Comparison of ENCODE assay signal across 20 cellular contexts in the genomic region with DNA sequence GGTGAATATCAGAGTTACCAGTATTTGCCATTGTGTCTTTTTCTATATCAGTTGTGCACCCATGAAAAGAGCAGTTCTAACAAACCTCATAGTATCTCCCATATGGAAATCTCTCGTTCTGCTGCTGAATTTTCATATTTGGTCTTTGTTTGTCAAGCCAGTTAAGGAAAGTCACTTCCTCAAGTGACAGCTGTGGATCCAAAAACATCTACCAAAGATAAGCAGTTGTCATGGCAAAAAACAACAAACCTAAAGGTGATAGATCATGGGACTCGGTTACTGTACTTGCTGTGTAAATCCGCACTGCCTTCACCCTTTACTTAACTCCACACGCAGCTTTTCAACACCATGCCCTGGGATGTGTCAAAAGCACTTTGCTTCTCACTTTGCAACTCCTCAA. TPM values are rescaled to one million over a fixed set of nuclear protein-coding genes. Genes with fewer than 3 reads are reported as not detected.
DNase-seq lines count a peak whose midpoint lies in the region; ATAC-seq and TF ChIP-seq lines count a peak whose summit lies in the region.
"Had no signal": no experiment of that assay in that cellular context is flagged by ENCODE, and none has a peak within 500 bp of the region (broad histone marks: within the 10 kb centered on the region; RNA-seq: fewer than 3 reads in every experiment).

No MANE protein-coding gene starts in this region.

- no peaks in the 10 kb centered on the region for H3K36me3 ChIP-seq in smooth muscle cell (ENCODE audit: low read depth)

- peak overlapping the region; percentile 64 for H3K9ac ChIP-seq in smooth muscle cell (ENCODE audit: low read depth)

- peaks cover 5% of the 10 kb centered on the region for H3F3A ChIP-seq in smooth muscle cell (ENCODE audit: low read depth)

- no peaks in the 10 kb centered on the region for H3K4me1 ChIP-seq in smooth muscle cell (ENCODE audit: low read depth)

- intact Hi-C loops in Right ventricle myocardium inferior (cut with DNase I) (no loop called here), cardiac septum (cut with DNase I) (no loop called here)
- intact Hi-C loops in activated CD4-positive, alpha-beta T cell treated with anti-CD3 and anti-CD28 coated beads for 36 hours (cut with DNase I, micrococcal nuclease): no loop called here

- no peaks in the 10 kb centered on the region for H4K20me1 ChIP-seq in smooth muscle cell (ENCODE audit: low read depth)

- H2AFZ ChIP-seq in smooth muscle cell (ENCODE audit: low read depth): no peak overlapping the region
- H2AFZ ChIP-seq: GM23338 had no signal

- H3K9me3 Mint-ChIP-seq in activated CD4-positive, alpha-beta T cell treated with anti-CD3 and anti-CD28 coated beads for 36 hours (ENCODE audit: low read depth): no peaks in the 10 kb centered on the region
- H3K9me3 Mint-ChIP-seq: CD14-positive monocyte; CD8-positive, alpha-beta T cell; GM23338 had no signal

- H3K27me3 Mint-ChIP-seq in activated CD4-positive, alpha-beta T cell treated with anti-CD3 and anti-CD28 coated beads for 36 hours: peaks cover 4% of the 10 kb centered on the region

- peaks cover 17% of the 10 kb centered on the region for H3K27me3 ChIP-seq in smooth muscle cell (ENCODE audit: low read depth)

- DNase-seq in Right ventricle myocardium inferior (ENCODE audit: missing footprints) (no peak), cardiac septum (ENCODE audit: low spot score) (no peak), NCI-H526 treated with DMSO at 0.1 percent for 48 hours (lab: John Stamatoyannopoulos, UW) (peak; percentile 20), fibroblast of villous mesenchyme (ENCODE audit: low read depth) (peak; percentile 22), smooth muscle cell (lab: John Stamatoyannopoulos, UW; ENCODE audit: unreplicated experiment) (no peak), ureter (ENCODE audit: low spot score) (no peak), NOMO-1 treated with DMSO at 0.1 percent for 48 hours (lab: John Stamatoyannopoulos, UW; ENCODE audit: unreplicated experiment) (no peak)
- DNase-seq in activated CD4-positive, alpha-beta T cell treated with anti-CD3 and anti-CD28 coated beads for 36 hours: no peak
- DNase-seq: CD8-positive, alpha-beta T cell; COR-L47; DMS153; DMS79 treated with DMSO at 0.1 percent for 48 hours; EL; H7 had no signal

- no peaks in the 10 kb centered on the region for H3K36me3 Mint-ChIP-seq in activated CD4-positive, alpha-beta T cell treated with anti-CD3 and anti-CD28 coated beads for 36 hours (ENCODE audit: low read depth)
- H3K36me3 Mint-ChIP-seq: CD14-positive monocyte; CD8-positive, alpha-beta T cell had no signal

- TF ChIP-seq CTCF in fibroblast of villous mesenchyme (IDR thresholded peaks at IDR 0.05; ENCODE audit: insufficient read depth, low read depth, low read length) (no peak), smooth muscle cell (IDR thresholded peaks at IDR 0.05; ENCODE audit: borderline replicate concordance, insufficient read depth, poor library complexity, severe bottlenecking) (no peak)

- H3K4me1 Mint-ChIP-seq in activated CD4-positive, alpha-beta T cell treated with anti-CD3 and anti-CD28 coated beads for 36 hours: peaks cover 9% of the 10 kb centered on the region

- H3K4me2 ChIP-seq in smooth muscle cell: no peak overlapping the region
- H3K4me2 ChIP-seq: GM23338 had no signal

- H3K79me2 ChIP-seq in smooth muscle cell (ENCODE audit: low read depth): no peaks in the 10 kb centered on the region

- peak; percentile 68 for ATAC-seq in Right ventricle myocardium inferior
- ATAC-seq in activated CD4-positive, alpha-beta T cell treated with anti-CD3 and anti-CD28 coated beads for 36 hours: no peak
- ATAC-seq: CD8-positive, alpha-beta T cell; GM23338 had no signal

- CTCF ChIA-PET in activated CD4-positive, alpha-beta T cell treated with anti-CD3 and anti-CD28 coated beads for 36 hours (lab: Charles Lee): interaction anchor here (1.0 to 2.2 kb wide), 5 partner anchors 12 to 145 kb away, joined by 3 to 8 read pairs (median 3); no protein-coding TSS in a partner anchor

- no peaks in the 10 kb centered on the region for H3K9me3 ChIP-seq in smooth muscle cell (replicated peaks; ENCODE audit: low read depth)

- no peak overlapping the region for H3K4me3 Mint-ChIP-seq in activated CD4-positive, alpha-beta T cell treated with anti-CD3 and anti-CD28 coated beads for 36 hours
- H3K4me3 Mint-ChIP-seq: CD14-positive monocyte; CD8-positive, alpha-beta T cell; GM23338 had no signal

- WGBS in smooth muscle cell (ENCODE audit: low lambda C conversion rate): 44% methylated on average over 4 of the region's 4 CpGs

- POLR2A ChIA-PET in activated CD4-positive, alpha-beta T cell treated with anti-CD3 and anti-CD28 coated beads for 36 hours (lab: Charles Lee): no interaction called here

- H3K27ac ChIP-seq in smooth muscle cell (ENCODE audit: low read depth): peak overlapping the region; percentile 72
- H3K27ac ChIP-seq: 22Rv1 had no signal

- H3K27ac Mint-ChIP-seq in activated CD4-positive, alpha-beta T cell treated with anti-CD3 and anti-CD28 coated beads for 36 hours: no peak overlapping the region
- H3K27ac Mint-ChIP-seq: CD8-positive, alpha-beta T cell; GM23338 had no signal

- no peak overlapping the region for H3K4me3 ChIP-seq in fibroblast of villous mesenchyme (ENCODE audit: low read depth, low read length)
- no peak overlapping the region for H3K4me3 ChIP-seq in smooth muscle cell
- H3K4me3 ChIP-seq: GM23338 had no signal

RNA-seq across cellular contexts. Expression of a gene that starts 17.3 kb away (rescaled TPM):
- 0.35 TPM for total RNA-seq in Right ventricle myocardium inferior
- total RNA-seq in cardiac septum: 0.83 TPM
- total RNA-seq in fibroblast of villous mesenchyme: not detected in 2 replicates
- total RNA-seq in smooth muscle cell: 0.22 TPM in 1 of 2 replicates, not detected in the other
- polyA plus RNA-seq in smooth muscle cell: not detected in 2 replicates
- total RNA-seq in ureter: not detected
- not detected for total RNA-seq in activated CD4-positive, alpha-beta T cell treated with anti-CD3 and anti-CD28 coated beads for 36 hours
- total RNA-seq: A673; CD8-positive, alpha-beta T cell; GM23338; H7; HT-29 had no signal
- polyA plus RNA-seq: BJ, CD14-positive monocyte, GM23338 had no signal

Comparison
In these comparisons a context has a peak if more than half of its experiments do, and no peak if none do; other contexts are left out.
1. DNase-seq: peak in NCI-H526 treated with DMSO at 0.1 percent for 48 hours (single experiment) and fibroblast of villous mesenchyme (single experiment); none in Right ventricle myocardium inferior (single experiment), cardiac septum (single experiment), smooth muscle cell (single experiment), ureter (single experiment), NOMO-1 treated with DMSO at 0.1 percent for 48 hours (single experiment) and activated CD4-positive, alpha-beta T cell treated with anti-CD3 and anti-CD28 coated beads for 36 hours (single experiment).